ENCODE assay signal across 7 cellular contexts in the genomic region with DNA sequence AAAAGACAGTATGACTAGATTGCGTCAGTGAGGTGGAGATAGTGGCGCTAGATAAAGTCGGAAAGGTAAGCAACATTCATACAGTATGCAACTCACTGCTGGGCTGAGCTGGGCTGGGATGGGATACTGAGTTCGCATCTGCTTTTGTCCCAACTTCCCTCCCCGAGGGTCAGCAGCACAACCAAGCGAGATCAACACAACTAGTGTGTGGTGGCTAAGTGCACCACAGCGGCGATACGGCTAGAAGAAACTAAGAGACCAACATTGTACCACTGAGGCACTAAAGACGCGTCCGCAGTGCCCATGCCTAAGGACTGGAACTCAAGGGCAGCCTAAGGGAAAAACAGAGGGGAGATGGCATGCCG. TPM values are rescaled to one million over a fixed set of nuclear protein-coding genes. Genes with fewer than 3 reads are reported as not detected.
A peak's percentile ranks its signal among the peaks of the same experiment; 100 is the strongest.
DNase-seq lines count a peak whose midpoint lies in the region; ATAC-seq lines count a peak whose summit lies in the region.

No MANE protein-coding gene starts in this region.

- no peaks in the 10 kb centered on the region for H3K27me3 Mint-ChIP-seq in activated T-helper 2 cell treated with anti-CD3 and anti-CD28 coated beads, Interferon-gamma antibody, Interleukin-2, Interleukin-4, amounts not matched to agents 10 μg/mL and 5 μg/mL and 100 μg/mL, durations not matched to agents 14 hours and 24 hours and 36 hours (ENCODE audit: low read depth)

- H3K4me3 ChIP-seq in iPS-20b (ENCODE audit: low read length) (peak overlapping the region; percentile 82), stomach smooth muscle (ENCODE audit: low read length in 2 of 2) (peak overlapping the region; percentile 88 to 97)

- H3K9ac ChIP-seq in iPS-20b (ENCODE audit: low read depth, low read length) (peak overlapping the region; percentile 94), stomach smooth muscle (ENCODE audit: low read length in 2 of 2) (peak overlapping the region; percentile 56 to 79)

- H3K9me3 ChIP-seq in iPS-20b (ENCODE audit: insufficient read depth, low read depth, low read length) (no peaks in the 10 kb centered on the region), stomach smooth muscle (ENCODE audit: control insufficient read depth in 2 of 2, low read length in 2 of 2) (no peaks in the 10 kb centered on the region)

- ATAC-seq in HG02642 (IDR thresholded peaks at IDR 0.05; ENCODE audit: poor library complexity, unreplicated experiment) (peak; percentile 1), GM21723 (IDR thresholded peaks at IDR 0.05; ENCODE audit: unreplicated experiment) (no peak)

- H3K4me3 Mint-ChIP-seq in activated T-helper 2 cell treated with anti-CD3 and anti-CD28 coated beads, Interferon-gamma antibody, Interleukin-2, Interleukin-4, amounts not matched to agents 10 μg/mL and 5 μg/mL and 100 μg/mL, durations not matched to agents 14 hours and 24 hours and 36 hours (ENCODE audit: low read depth) = peak overlapping the region; percentile 95

- H3K27ac ChIP-seq in iPS-20b (ENCODE audit: low read length) (peak overlapping the region; percentile 11), stomach smooth muscle (ENCODE audit: low read length) (no peak overlapping the region)

- peaks cover 36% of the 10 kb centered on the region for H3K36me3 Mint-ChIP-seq in activated T-helper 2 cell treated with anti-CD3 and anti-CD28 coated beads, Interferon-gamma antibody, Interleukin-2, Interleukin-4, amounts not matched to agents 10 μg/mL and 5 μg/mL and 100 μg/mL, durations not matched to agents 14 hours and 24 hours and 36 hours (ENCODE audit: low read depth)

- no peak for DNase-seq in activated T-helper 2 cell treated with anti-CD3 and anti-CD28 coated beads, Interferon-gamma antibody, Interleukin-2, Interleukin-4, amounts not matched to agents 10 μg/mL and 5 μg/mL and 100 μg/mL, durations not matched to agents 14 hours and 24 hours and 36 hours (ENCODE audit: low spot score)
- DNase-seq in DMS114 treated with DMSO at 0.1 percent for 48 hours (lab: John Stamatoyannopoulos, UW; ENCODE audit: unreplicated experiment) (no peak), NCI-H1048 (lab: John Stamatoyannopoulos, UW) (no peak)

- no peaks in the 10 kb centered on the region for H3K27me3 ChIP-seq in iPS-20b (ENCODE audit: insufficient read depth, low read length)
- H3K27me3 ChIP-seq in stomach smooth muscle (ENCODE audit: control insufficient read depth in 1 of 2, insufficient read depth in 2 of 2, low read length in 2 of 2) = no peaks in the 10 kb centered on the region

- peak overlapping the region; percentile 69 for H3K27ac Mint-ChIP-seq in activated T-helper 2 cell treated with anti-CD3 and anti-CD28 coated beads, Interferon-gamma antibody, Interleukin-2, Interleukin-4, amounts not matched to agents 10 μg/mL and 5 μg/mL and 100 μg/mL, durations not matched to agents 14 hours and 24 hours and 36 hours

- peaks cover 31% of the 10 kb centered on the region for H3K36me3 ChIP-seq in iPS-20b (ENCODE audit: insufficient read depth, low read depth, low read length)
- peaks cover 7 to 13% of the 10 kb centered on the region in 2 donors for H3K36me3 ChIP-seq in stomach smooth muscle (ENCODE audit: control insufficient read depth in 2 of 2, insufficient read depth in 2 of 2, low read length in 2 of 2)

- H3K9me3 Mint-ChIP-seq in activated T-helper 2 cell treated with anti-CD3 and anti-CD28 coated beads, Interferon-gamma antibody, Interleukin-2, Interleukin-4, amounts not matched to agents 10 μg/mL and 5 μg/mL and 100 μg/mL, durations not matched to agents 14 hours and 24 hours and 36 hours = no peaks in the 10 kb centered on the region

- H3K4me1 ChIP-seq in iPS-20b (ENCODE audit: insufficient read depth, low read length) (0 out of 2 replicates have a peak, but pooled peaks cover 3% of the 10 kb centered on the region), stomach smooth muscle (ENCODE audit: control insufficient read depth, insufficient read depth, low read length) (peaks cover 23% of the 10 kb centered on the region)

- H3K4me1 Mint-ChIP-seq in activated T-helper 2 cell treated with anti-CD3 and anti-CD28 coated beads, Interferon-gamma antibody, Interleukin-2, Interleukin-4, amounts not matched to agents 10 μg/mL and 5 μg/mL and 100 μg/mL, durations not matched to agents 14 hours and 24 hours and 36 hours (ENCODE audit: low read depth) = peaks cover 28% of the 10 kb centered on the region

- intact Hi-C loops in activated T-helper 2 cell treated with anti-CD3 and anti-CD28 coated beads, Interferon-gamma antibody, Interleukin-2, Interleukin-4, amounts not matched to agents 10 μg/mL and 5 μg/mL and 100 μg/mL, durations not matched to agents 14 hours and 24 hours and 36 hours (cut with micrococcal nuclease) = loop anchor here (1.0 kb wide), 1 partner anchor 17 kb away; no protein-coding TSS in a partner anchor

RNA-seq across cellular contexts. Expression of a gene that starts 0.5 kb away (rescaled TPM):
- 49.9 and 53.4 TPM in 2 replicates for total RNA-seq in activated T-helper 2 cell treated with anti-CD3 and anti-CD28 coated beads, Interferon-gamma antibody, Interleukin-2, Interleukin-4, amounts not matched to agents 10 μg/mL and 5 μg/mL and 100 μg/mL, durations not matched to agents 14 hours and 24 hours and 36 hours

RNA-seq across cellular contexts. Expression of a gene that starts 0.6 kb away (rescaled TPM):
- 41.4 and 52.9 TPM in 2 replicates for total RNA-seq in activated T-helper 2 cell treated with anti-CD3 and anti-CD28 coated beads, Interferon-gamma antibody, Interleukin-2, Interleukin-4, amounts not matched to agents 10 μg/mL and 5 μg/mL and 100 μg/mL, durations not matched to agents 14 hours and 24 hours and 36 hours

RNA-seq across cellular contexts. Expression of a gene that starts 19.3 kb away (rescaled TPM):
- total RNA-seq in activated T-helper 2 cell treated with anti-CD3 and anti-CD28 coated beads, Interferon-gamma antibody, Interleukin-2, Interleukin-4, amounts not matched to agents 10 μg/mL and 5 μg/mL and 100 μg/mL, durations not matched to agents 14 hours and 24 hours and 36 hours = 877 and 885 TPM in 2 replicates

RNA-seq across cellular contexts. Expression of a gene that starts 44.2 kb away (rescaled TPM):
- total RNA-seq in activated T-helper 2 cell treated with anti-CD3 and anti-CD28 coated beads, Interferon-gamma antibody, Interleukin-2, Interleukin-4, amounts not matched to agents 10 μg/mL and 5 μg/mL and 100 μg/mL, durations not matched to agents 14 hours and 24 hours and 36 hours = 69.8 and 70.1 TPM in 2 replicates

RNA-seq across cellular contexts. Expression of a gene that starts 52.9 kb away (rescaled TPM):
- 106 and 108 TPM in 2 replicates for total RNA-seq in activated T-helper 2 cell treated with anti-CD3 and anti-CD28 coated beads, Interferon-gamma antibody, Interleukin-2, Interleukin-4, amounts not matched to agents 10 μg/mL and 5 μg/mL and 100 μg/mL, durations not matched to agents 14 hours and 24 hours and 36 hours
